ENCODE assay signal across 19 cellular contexts in the genomic region with DNA sequence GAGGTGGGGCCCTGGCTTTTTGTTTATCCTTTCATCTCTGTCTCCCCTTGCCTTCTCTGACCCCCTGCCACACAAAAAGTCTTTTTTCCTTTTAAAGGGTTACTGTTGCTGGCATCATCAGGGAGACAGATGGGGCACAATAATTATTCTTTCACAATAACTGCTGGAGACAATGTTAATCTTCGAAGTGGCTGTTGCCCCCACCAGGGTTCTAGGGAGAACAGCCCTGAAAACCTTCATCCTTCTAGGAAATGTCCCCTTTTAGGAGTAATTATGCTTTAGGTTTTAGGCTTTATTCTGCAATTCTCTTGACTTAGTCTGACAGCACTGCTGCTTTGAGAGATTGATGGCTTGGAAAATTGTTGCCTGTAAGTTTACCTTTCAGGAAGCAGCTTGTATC.
"Had no signal": no experiment of that assay in that cellular context is flagged by ENCODE, and none has a peak within 500 bp of the region (broad histone marks: within the 10 kb centered on the region; RNA-seq: fewer than 3 reads in every experiment).

No MANE protein-coding gene starts in this region.

- H3K27ac ChIP-seq: prostate gland, right atrium auricular region, tibial nerve, vagina had no signal

- ATAC-seq: activated naive CD8-positive, alpha-beta T cell treated with anti-CD3 and anti-CD28 coated beads, Interleukin-2, amount 50 U/mL, for 24 hours; activated T-cell treated with anti-CD3 and anti-CD28 coated beads, Interleukin-2, amount 50 U/mL, for 4 hours; left lobe of liver; stimulated activated naive CD8-positive, alpha-beta T cell treated with anti-CD3 and anti-CD28 coated beads, Interleukin-15, Interleukin-2, amounts not matched to agents 100 U/mL and 50 U/mL, for 24 hours had no signal

- H3K27me3 ChIP-seq: right atrium auricular region, tibial nerve, vagina had no signal

- FAIRE-seq: endometrium, frontal cortex, keratinocyte had no signal

- H3K9me3 ChIP-seq: prostate gland, right atrium auricular region, tibial nerve, vagina had no signal

- H3K36me3 ChIP-seq: prostate gland, right atrium auricular region, tibial nerve, vagina had no signal

- H3K4me1 ChIP-seq: vagina had no signal

- H3K4me3 ChIP-seq: prostate gland, right atrium auricular region, tibial nerve, vagina had no signal

- DNase-seq: activated CD4-positive, alpha-beta T cell treated with anti-CD3 and anti-CD28 coated beads, Interleukin-2, amount 10 ng/mL, durations not matched to agents 24 days and 14 days; activated CD8-positive, alpha-beta memory T cell treated with anti-CD3 and anti-CD28 coated beads, Interleukin-2, amount 50 U/mL, for 4 hours; activated effector memory CD4-positive, alpha-beta T cell treated with Interleukin-2 at 50 U/mL for 16 hours; activated naive CD4-positive, alpha-beta T cell treated with anti-CD3 and anti-CD28 coated beads, Interleukin-2, amount 10 ng/mL, durations not matched to agents 7 days and 5 days; activated naive CD8-positive, alpha-beta T cell treated with anti-CD3 and anti-CD28 coated beads, Interleukin-2, amount 50 U/mL, for 24 hours; activated T-cell treated with anti-CD3 and anti-CD28 coated beads, Interleukin-2, amount 50 U/mL, for 4 hours; cerebellar nuclear complex; cortex of kidney; stimulated activated CD4-positive, alpha-beta T cell treated with anti-CD3 and anti-CD28 coated beads, Interleukin-2, amount 100 ng/mL, for 24 hours; stimulated activated naive CD8-positive, alpha-beta T cell treated with anti-CD3 and anti-CD28 coated beads, Interleukin-15, Interleukin-2, amounts not matched to agents 100 U/mL and 50 U/mL, for 24 hours; substantia nigra had no signal
